Comparison of ENCODE assay signal across 9 cellular contexts in genomic region chr20:46681032-46681854, GRCh38. TPM values are rescaled to one million over a fixed set of nuclear protein-coding genes. Genes with fewer than 3 reads are reported as not detected.
DNase-seq lines count a peak whose midpoint lies in the region; ATAC-seq and TF ChIP-seq lines count a peak whose summit lies in the region.
"Had no signal": no experiment of that assay in that cellular context is flagged by ENCODE, and none has a peak within 500 bp of the region (broad histone marks: within the 10 kb centered on the region; RNA-seq: fewer than 3 reads in every experiment).

No MANE protein-coding gene starts in this region.

- H3K4me2 ChIP-seq in mammary epithelial cell (ENCODE audit: insufficient read depth, low read depth, low read length) = no peak overlapping the region
- H3K4me2 ChIP-seq: BLaER1 treated with 17β-estradiol and CSF1 and Interleukin-3, amounts not matched to agents 10 nM and 100 nM had no signal

- no peaks in the 10 kb centered on the region for H3K27me3 ChIP-seq in WERI-Rb-1 (ENCODE audit: insufficient read depth, low read depth, severe bottlenecking)
- no peaks in the 10 kb centered on the region for H3K27me3 ChIP-seq in mammary epithelial cell (ENCODE audit: insufficient read depth, low read length)
- H3K27me3 ChIP-seq in left lung = no peaks in the 10 kb centered on the region
- H3K27me3 ChIP-seq: BLaER1 treated with 17β-estradiol and CSF1 and Interleukin-3, amounts not matched to agents 10 nM and 100 nM had no signal

- peaks cover 36% of the 10 kb centered on the region for H3K79me2 ChIP-seq in mammary epithelial cell (ENCODE audit: insufficient read depth, low read length)

- no TSS peak for BruUV-seq in mammary epithelial cell (replicated peaks; lab: Mats Ljungman, UMichigan)

- H3K9ac ChIP-seq in mammary epithelial cell (ENCODE audit: insufficient read depth, low read length) = no peak overlapping the region
- H3K9ac ChIP-seq: BLaER1 treated with 17β-estradiol and CSF1 and Interleukin-3, amounts not matched to agents 10 nM and 100 nM had no signal

- H3K27ac ChIP-seq in WERI-Rb-1 = no peak overlapping the region
- no peak overlapping the region for H3K27ac ChIP-seq in mammary epithelial cell (ENCODE audit: insufficient read depth, low read depth, low read length)
- no peak overlapping the region for H3K27ac ChIP-seq in left lung
- H3K27ac ChIP-seq: BLaER1 treated with 17β-estradiol and CSF1 and Interleukin-3, amounts not matched to agents 10 nM and 100 nM had no signal

- H3K36me3 ChIP-seq in WERI-Rb-1 (peaks cover 21% of the 10 kb centered on the region), mammary epithelial cell (ENCODE audit: insufficient read depth, low read length) (no peaks in the 10 kb centered on the region), left lung (peaks cover 0 to 16% of the 10 kb centered on the region in 2 donors)

- H3K9me3 ChIP-seq in WERI-Rb-1 (ENCODE audit: severe bottlenecking) (no peaks in the 10 kb centered on the region), mammary epithelial cell (replicated peaks; ENCODE audit: insufficient read depth, low read length) (no peaks in the 10 kb centered on the region), left lung (no peaks in the 10 kb centered on the region)
- H3K9me3 ChIP-seq: BLaER1 treated with 17β-estradiol and CSF1 and Interleukin-3, amounts not matched to agents 10 nM and 100 nM had no signal

- 51% methylated on average over 14 of the region's 14 CpGs for WGBS in mammary epithelial cell (ENCODE audit: low coverage, missing lambda C conversion rate)

- H2AFZ ChIP-seq in mammary epithelial cell (ENCODE audit: low read depth, low read length) = no peak overlapping the region

- H3K4me1 ChIP-seq in mammary epithelial cell (ENCODE audit: insufficient read depth, low read length) = peaks cover 7% of the 10 kb centered on the region
- H3K4me1 ChIP-seq in left lung = peaks cover 0 to 17% of the 10 kb centered on the region in 2 donors

- TF ChIP-seq CTCF in WERI-Rb-1 (IDR thresholded peaks at IDR 0.05; ENCODE audit: low read depth, low read length) (peak; percentile 84), mammary epithelial cell (conservative IDR thresholded peaks at IDR 0.05 in 1 of 2, IDR thresholded peaks at IDR 0.05 in 1 of 2; ENCODE audit: extremely low read depth in 1 of 2, insufficient read depth in 1 of 2, low read depth in 1 of 2, low read length in 2 of 2) (peak; percentile 83 to 90), left lung (IDR thresholded peaks at IDR 0.05) (peak; percentile 68 to 77)

- CTCF ChIA-PET in mammary epithelial cell (lab: Charles Lee; ENCODE audit: low non-redundant PET) = interaction anchor here (0.8 kb wide), 1 partner anchor 157 kb away, joined by 12 read pairs; no protein-coding TSS in a partner anchor

- intact Hi-C loops in mammary epithelial cell (cut with micrococcal nuclease) (loop anchor here (1.0 to 10.0 kb wide), 2 partner anchors 160 to 546 kb away; no protein-coding TSS in a partner anchor), left lung (cut with DNase I) (no loop called here), posterior vena cava (cut with DNase I) (no loop called here)

- H4K20me1 ChIP-seq in mammary epithelial cell (ENCODE audit: insufficient read depth, low read length) = no peaks in the 10 kb centered on the region

- H3K4me3 ChIP-seq in WERI-Rb-1 (ENCODE audit: low read depth, low read length) (no peak overlapping the region), mammary epithelial cell (replicated peaks in 1 of 3; ENCODE audit: insufficient read depth in 1 of 3, low read depth in 2 of 3, low read length in 3 of 3) (no peak overlapping the region), left lung (no peak overlapping the region)
- H3K4me3 ChIP-seq: BLaER1 treated with 17β-estradiol and CSF1 and Interleukin-3, amounts not matched to agents 10 nM and 100 nM had no signal

- DNase-seq in NCI-H510A treated with DMSO at 0.1 percent for 48 hours (lab: John Stamatoyannopoulos, UW) (peak; percentile 85), NCI-H510A (lab: John Stamatoyannopoulos, UW) (no peak), NCI-H2107 (lab: John Stamatoyannopoulos, UW) (peak; percentile 41), WERI-Rb-1 (peak; percentile 71), mammary epithelial cell (peak; percentile 48), left lung (no peak), posterior vena cava (ENCODE audit: low spot score) (no peak)
- peak; percentile 41 to 49 (median 41) for DNase-seq in stimulated activated CD4-positive, alpha-beta T cell treated with anti-CD3 and anti-CD28 coated beads, TNF-alpha, amount 100 ng/mL, for 4 hours (ENCODE audit: low read depth in 3 of 3)

- in situ Hi-C loops in mammary epithelial cell (cut with MboI; ENCODE audit: low sequenced_read_pairs in 2 of 2) = loop anchor here in 1 of 2 donors (5.0 kb wide), 1 partner anchor 159 kb away; no protein-coding TSS in a partner anchor

- dilution Hi-C loops in mammary epithelial cell (cut with HindIII; ENCODE audit: low sequenced_read_pairs) = loop anchor here (5.0 kb wide), 1 partner anchor 34 kb away; no protein-coding TSS in a partner anchor

- ATAC-seq in left lung = peak; percentile 54

RNA-seq across cellular contexts. Expression of gene TP53RK, which starts 8.0 kb away (rescaled TPM):
- total RNA-seq in mammary epithelial cell = 10 to 100 TPM; 14.4 to 18.7 TPM
- 9.1 TPM for polyA plus RNA-seq in mammary epithelial cell
- 15.0 TPM for polyA minus RNA-seq in mammary epithelial cell
- 10 to 100 TPM in 1 of 2 donors, 1 to 10 TPM in 1; 9.6 to 11.6 TPM for total RNA-seq in left lung
- total RNA-seq in posterior vena cava = 10 to 100 TPM in 1 of 2 donors, 1 to 10 TPM in 1; 9.5 to 12.4 TPM

RNA-seq across cellular contexts. Expression of gene SLC2A10, which starts 28.2 kb away (rescaled TPM):
- total RNA-seq in mammary epithelial cell (1 to 10 TPM in 1 of 2 donors, under 1 TPM in 1; 0.40 to 4.2 TPM), left lung (10 to 100 TPM; 12.9 to 26.1 TPM), posterior vena cava (10 to 100 TPM; 14.2 to 19.2 TPM)
- polyA plus RNA-seq in mammary epithelial cell = not detected
- not detected for polyA minus RNA-seq in mammary epithelial cell

RNA-seq across cellular contexts. Expression of gene SLC13A3, which starts 30.0 kb away (rescaled TPM):
- total RNA-seq in mammary epithelial cell (1 to 10 TPM; 2.8 to 3.7 TPM), left lung (1 to 10 TPM; 2.4 to 2.9 TPM), posterior vena cava (1 to 10 TPM; 1.7 to 2.3 TPM)
- 1.8 TPM for polyA plus RNA-seq in mammary epithelial cell
- 10.6 TPM for polyA minus RNA-seq in mammary epithelial cell

Comparison
In these comparisons a context has a peak if more than half of its experiments do, and no peak if none do; other contexts are left out.
1. DNase-seq: peak in NCI-H510A treated with DMSO at 0.1 percent for 48 hours (single experiment), NCI-H2107 (single experiment), WERI-Rb-1 (single experiment), mammary epithelial cell (single experiment) and stimulated activated CD4-positive, alpha-beta T cell treated with anti-CD3 and anti-CD28 coated beads, TNF-alpha, amount 100 ng/mL, for 4 hours (3 of 3); none in NCI-H510A (single experiment), left lung (0 of 2) and posterior vena cava (single experiment).
2. Peak in every context shown above with its lines, with median percentiles within 50 percentile points of each other: CTCF ChIP-seq.